ENCODE assay signal across 14 cellular contexts in the genomic region with DNA sequence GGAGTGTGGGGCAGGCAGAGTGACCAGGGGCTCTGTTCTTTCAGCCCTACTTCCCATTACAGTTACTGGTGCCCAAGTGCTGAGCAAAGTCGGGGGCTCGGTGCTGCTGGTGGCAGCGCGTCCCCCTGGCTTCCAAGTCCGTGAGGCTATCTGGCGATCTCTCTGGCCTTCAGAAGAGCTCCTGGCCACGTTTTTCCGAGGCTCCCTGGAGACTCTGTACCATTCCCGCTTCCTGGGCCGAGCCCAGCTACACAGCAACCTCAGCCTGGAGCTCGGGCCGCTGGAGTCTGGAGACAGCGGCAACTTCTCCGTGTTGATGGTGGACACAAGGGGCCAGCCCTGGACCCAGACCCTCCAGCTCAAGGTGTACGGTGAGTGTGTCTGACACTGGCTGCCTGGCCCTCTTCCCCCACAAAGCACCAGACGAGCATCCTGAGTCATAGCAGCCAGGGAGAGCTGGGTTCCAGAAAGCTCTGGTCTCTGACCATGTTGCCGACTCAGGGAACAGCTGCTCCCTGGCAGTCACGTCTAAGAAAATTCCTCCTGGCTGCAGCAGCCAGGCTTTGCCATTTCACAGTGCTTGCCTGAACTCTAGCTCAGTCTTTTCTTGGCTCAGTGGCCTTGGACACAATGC. TPM values are rescaled to one million over a fixed set of nuclear protein-coding genes. Genes with fewer than 3 reads are reported as not detected.
DNase-seq lines count a peak whose midpoint lies in the region; ATAC-seq, FAIRE-seq and TF ChIP-seq lines count a peak whose summit lies in the region.
"Had no signal": no experiment of that assay in that cellular context is flagged by ENCODE, and none has a peak within 500 bp of the region (broad histone marks: within the 10 kb centered on the region; RNA-seq: fewer than 3 reads in every experiment).

No MANE protein-coding gene starts in this region.

- FAIRE-seq in kidney (lab: Jason Lieb, UNC) (no peak), D721Med (lab: Jason Lieb, UNC) (no peak)
- FAIRE-seq: endometrium had no signal

- TF ChIP-seq CTCF in natural killer cell (IDR thresholded peaks at IDR 0.05) = no peak
- TF ChIP-seq CTCF in kidney (IDR thresholded peaks at IDR 0.05; ENCODE audit: borderline replicate concordance, extremely low read depth, insufficient read depth) = no peak
- TF ChIP-seq CTCF in D721Med (IDR thresholded peaks at IDR 0.05; ENCODE audit: insufficient read depth, missing control alignments) = no peak

- no peak overlapping the region for H3K27ac ChIP-seq in kidney (ENCODE audit: low read depth in 2 of 2, low read length in 2 of 2)
- H3K27ac ChIP-seq: stomach had no signal

- peaks cover 0 to 2% of the 10 kb centered on the region in 2 donors for H3K4me1 ChIP-seq in kidney (ENCODE audit: control insufficient read depth in 1 of 2, insufficient read depth in 1 of 2, low read depth in 1 of 2, low read length in 2 of 2)

- peaks cover 20 to 25% of the 10 kb centered on the region in 2 donors for H3K27me3 Mint-ChIP-seq in natural killer cell (ENCODE audit: low read depth in 2 of 2)
- peaks cover 8 to 27% of the 10 kb centered on the region in 2 donors for H3K27me3 Mint-ChIP-seq in natural killer cell treated with Interleukin-12 subunit alpha and Interleukin-12 subunit beta and Interleukin-15 and Interleukin-18, amount 100 ng/mL, for 72 hours
- no peaks in the 10 kb centered on the region for H3K27me3 Mint-ChIP-seq in dendritic cell treated with granulocyte-macrophage colony-stimulating factor and Interleukin-4, amounts not matched to agents 40 ng/mL and 50 ng/mL, for 4 days
- H3K27me3 Mint-ChIP-seq: activated naive CD8-positive, alpha-beta T cell treated with anti-CD3 and anti-CD28 coated beads, Interleukin-2, amount 50 U/mL, for 24 hours had no signal

- H3K4me3 Mint-ChIP-seq in natural killer cell = peak overlapping the region; percentile 50
- no peak overlapping the region for H3K4me3 Mint-ChIP-seq in natural killer cell treated with Interleukin-12 subunit alpha and Interleukin-12 subunit beta and Interleukin-15 and Interleukin-18, amount 100 ng/mL, for 72 hours
- H3K4me3 Mint-ChIP-seq in dendritic cell treated with granulocyte-macrophage colony-stimulating factor and Interleukin-4, amounts not matched to agents 40 ng/mL and 50 ng/mL, for 4 days = peak overlapping the region; percentile 98
- H3K4me3 Mint-ChIP-seq: activated naive CD8-positive, alpha-beta T cell treated with anti-CD3 and anti-CD28 coated beads, Interleukin-2, amount 50 U/mL, for 24 hours; neural crest cell had no signal

- no peaks in the 10 kb centered on the region for H3K36me3 ChIP-seq in kidney (ENCODE audit: control insufficient read depth in 1 of 2, insufficient read depth in 2 of 2, low read length in 2 of 2)

- DNase-seq in natural killer cell (no peak), kidney (peak; percentile 39), D721Med (ENCODE audit: insufficient read length, low spot score) (no peak), SKM-1 (lab: John Stamatoyannopoulos, UW; ENCODE audit: unreplicated experiment) (no peak)
- no peak for DNase-seq in natural killer cell treated with Interleukin-12 subunit alpha and Interleukin-12 subunit beta and Interleukin-15 and Interleukin-18, amount 100 ng/mL, for 72 hours (ENCODE audit: low spot score)
- DNase-seq: activated naive CD8-positive, alpha-beta T cell treated with anti-CD3 and anti-CD28 coated beads, Interleukin-2, amount 50 U/mL, for 24 hours had no signal

- ATAC-seq in natural killer cell = no peak
- ATAC-seq in natural killer cell treated with Interleukin-12 subunit alpha and Interleukin-12 subunit beta and Interleukin-15 and Interleukin-18, amount 100 ng/mL, for 72 hours = no peak
- no peak for ATAC-seq in HG03097 (IDR thresholded peaks at IDR 0.05; ENCODE audit: low FRiP score, unreplicated experiment)
- no peak for ATAC-seq in GM19324 (IDR thresholded peaks at IDR 0.05; ENCODE audit: low FRiP score, unreplicated experiment)

- intact Hi-C loops in natural killer cell (cut with micrococcal nuclease) = loop anchor here (10.0 kb wide), 1 partner anchor 1245 kb away; no protein-coding TSS in a partner anchor
- intact Hi-C loops in dendritic cell treated with granulocyte-macrophage colony-stimulating factor and Interleukin-4, amounts not matched to agents 40 ng/mL and 50 ng/mL, for 4 days (cut with micrococcal nuclease) = loop anchor here (1.0 to 5.0 kb wide), 3 partner anchors 31 to 60 kb away; a partner anchor contains a TSS
- intact Hi-C loops in kidney (cut with DNase I) = no loop called here

- no peak overlapping the region for H3K27ac Mint-ChIP-seq in natural killer cell
- peak overlapping the region in 1 of 2 donors; percentile 8 for H3K27ac Mint-ChIP-seq in natural killer cell treated with Interleukin-12 subunit alpha and Interleukin-12 subunit beta and Interleukin-15 and Interleukin-18, amount 100 ng/mL, for 72 hours
- H3K27ac Mint-ChIP-seq in dendritic cell treated with granulocyte-macrophage colony-stimulating factor and Interleukin-4, amounts not matched to agents 40 ng/mL and 50 ng/mL, for 4 days = peak overlapping the region; percentile 99
- H3K27ac Mint-ChIP-seq: activated naive CD8-positive, alpha-beta T cell treated with anti-CD3 and anti-CD28 coated beads, Interleukin-2, amount 50 U/mL, for 24 hours had no signal

- H3K4me1 Mint-ChIP-seq in natural killer cell = peaks cover 55 to 59% of the 10 kb centered on the region in 2 donors
- H3K4me1 Mint-ChIP-seq in natural killer cell treated with Interleukin-12 subunit alpha and Interleukin-12 subunit beta and Interleukin-15 and Interleukin-18, amount 100 ng/mL, for 72 hours (ENCODE audit: low read depth in 2 of 2) = peaks cover 51 to 54% of the 10 kb centered on the region in 2 donors
- peaks cover 93% of the 10 kb centered on the region for H3K4me1 Mint-ChIP-seq in dendritic cell treated with granulocyte-macrophage colony-stimulating factor and Interleukin-4, amounts not matched to agents 40 ng/mL and 50 ng/mL, for 4 days (ENCODE audit: low read depth)

- no peak overlapping the region for H3K4me3 ChIP-seq in kidney (ENCODE audit: low read length in 2 of 2)

- H3K9ac ChIP-seq in kidney (ENCODE audit: low read length in 2 of 2) = no peak overlapping the region

- no peaks in the 10 kb centered on the region for H3K9me3 ChIP-seq in kidney (ENCODE audit: control insufficient read depth in 1 of 2, low read length in 2 of 2)
- H3K9me3 ChIP-seq: stomach had no signal

- H3K9me3 Mint-ChIP-seq in natural killer cell = peaks cover 5 to 6% of the 10 kb centered on the region in 2 donors
- H3K9me3 Mint-ChIP-seq in natural killer cell treated with Interleukin-12 subunit alpha and Interleukin-12 subunit beta and Interleukin-15 and Interleukin-18, amount 100 ng/mL, for 72 hours = no peaks in the 10 kb centered on the region
- H3K9me3 Mint-ChIP-seq in dendritic cell treated with granulocyte-macrophage colony-stimulating factor and Interleukin-4, amounts not matched to agents 40 ng/mL and 50 ng/mL, for 4 days = no peaks in the 10 kb centered on the region
- H3K9me3 Mint-ChIP-seq: neural crest cell had no signal

- H3K36me3 Mint-ChIP-seq in natural killer cell = peaks cover 17% of the 10 kb centered on the region
- peaks cover 15% of the 10 kb centered on the region for H3K36me3 Mint-ChIP-seq in natural killer cell treated with Interleukin-12 subunit alpha and Interleukin-12 subunit beta and Interleukin-15 and Interleukin-18, amount 100 ng/mL, for 72 hours
- H3K36me3 Mint-ChIP-seq in dendritic cell treated with granulocyte-macrophage colony-stimulating factor and Interleukin-4, amounts not matched to agents 40 ng/mL and 50 ng/mL, for 4 days (ENCODE audit: low read depth) = peaks cover 84% of the 10 kb centered on the region

RNA-seq across cellular contexts. Expression of a gene that starts 3.3 kb away (rescaled TPM):
- 1 to 10 TPM in 2 of 3 donors, under 1 TPM in 1; 0.64 to 4.4 (median 2.8) TPM for total RNA-seq in natural killer cell
- 1 to 10 TPM in 1 of 2 donors, under 1 TPM in 1; 0.29 to 2.1 TPM for total RNA-seq in natural killer cell treated with Interleukin-12 subunit alpha and Interleukin-12 subunit beta and Interleukin-15 and Interleukin-18, amount 100 ng/mL, for 72 hours
- 12.0 TPM for total RNA-seq in kidney
- 1.8 TPM for polyA plus RNA-seq in kidney (ENCODE audit: insufficient read depth, low read depth, low replicate concordance)
- total RNA-seq: A673, neural crest cell, OCI-LY7 had no signal

RNA-seq across cellular contexts. Expression of a gene that starts 27.8 kb away (rescaled TPM):
- total RNA-seq in natural killer cell (100 to 1,000 TPM; 138 to 309 (median 298) TPM), kidney (1.4 TPM)
- under 1 TPM in 1 of 2 donors, not detected in 1; 0.81 TPM for total RNA-seq in natural killer cell treated with Interleukin-12 subunit alpha and Interleukin-12 subunit beta and Interleukin-15 and Interleukin-18, amount 100 ng/mL, for 72 hours
- polyA plus RNA-seq in kidney (ENCODE audit: insufficient read depth, low read depth, low replicate concordance) = 0.45 TPM
- total RNA-seq: neural crest cell, OCI-LY7, stomach had no signal
- polyA plus RNA-seq: stomach had no signal

RNA-seq across cellular contexts. Expression of a gene that starts 32.5 kb away (rescaled TPM):
- total RNA-seq in natural killer cell = not detected
- total RNA-seq in natural killer cell treated with Interleukin-12 subunit alpha and Interleukin-12 subunit beta and Interleukin-15 and Interleukin-18, amount 100 ng/mL, for 72 hours = not detected
- not detected for total RNA-seq in kidney
- 8.1 TPM for polyA plus RNA-seq in kidney (ENCODE audit: insufficient read depth, low read depth, low replicate concordance)
- total RNA-seq: A673, neural crest cell, OCI-LY7 had no signal

RNA-seq across cellular contexts. Expression of a gene that starts 49.2 kb away (rescaled TPM):
- total RNA-seq in natural killer cell (10 to 100 TPM; 18.6 to 22.1 (median 21.1) TPM), kidney (128 TPM)
- 10 to 100 TPM; 10.7 to 14.4 TPM for total RNA-seq in natural killer cell treated with Interleukin-12 subunit alpha and Interleukin-12 subunit beta and Interleukin-15 and Interleukin-18, amount 100 ng/mL, for 72 hours
- 327 TPM for polyA plus RNA-seq in kidney (ENCODE audit: insufficient read depth, low read depth, low replicate concordance)

Comparison
In these comparisons a context has a peak if more than half of its experiments do, and no peak if none do; other contexts are left out.
1. RNA of a gene that starts 27.8 kb away (total RNA-seq): 138 to 309 TPM in natural killer cell; 1.4 TPM in kidney (single experiment) and 0.81 TPM in natural killer cell treated with Interleukin-12 subunit alpha and Interleukin-12 subunit beta and Interleukin-15 and Interleukin-18, amount 100 ng/mL, for 72 hours; every median in the first group is over 10 times any median in the second.